Comparison of ENCODE assay signal across 10 cellular contexts in genomic region chr1:79197421-79197820, GRCh38.
DNase-seq lines count a peak whose midpoint lies in the region; ATAC-seq and TF ChIP-seq lines count a peak whose summit lies in the region.
"Had no signal": no experiment of that assay in that cellular context is flagged by ENCODE, and none has a peak within 500 bp of the region (broad histone marks: within the 10 kb centered on the region; RNA-seq: fewer than 3 reads in every experiment).

No MANE protein-coding gene starts in this region.

- no peaks in the 10 kb centered on the region for H3K9me2 ChIP-seq in neural cell (ENCODE audit: insufficient read depth, low read length)

- no peak overlapping the region for H3K9ac ChIP-seq in neural cell (ENCODE audit: low read length)

- H2AFZ ChIP-seq in neural cell (ENCODE audit: low read depth, low read length), result no peak overlapping the region

- H3K79me2 ChIP-seq in neural cell (replicated peaks; ENCODE audit: insufficient read depth, low read length), result no peaks in the 10 kb centered on the region

- H3K4me1 ChIP-seq in left lung, result no peaks in the 10 kb centered on the region

- ATAC-seq in HG03280 (IDR thresholded peaks at IDR 0.05; ENCODE audit: unreplicated experiment) (no peak), left lung (no peak), GM19023 (IDR thresholded peaks at IDR 0.05; ENCODE audit: unreplicated experiment) (no peak)
- ATAC-seq: activated CD4-positive, alpha-beta T cell treated with anti-CD3 and anti-CD28 coated beads for 36 hours had no signal

- no peak for TF ChIP-seq EP300 in neural cell (conservative IDR thresholded peaks at IDR 0.05; ENCODE audit: poor library complexity, severe bottlenecking)

- no peaks in the 10 kb centered on the region for H3K9me3 ChIP-seq in neural cell (ENCODE audit: low read length)
- H3K9me3 ChIP-seq in left lung, result no peaks in the 10 kb centered on the region

- H3K36me3 ChIP-seq in neural cell (ENCODE audit: insufficient read depth, low read length) (no peaks in the 10 kb centered on the region), left lung (no peaks in the 10 kb centered on the region)

- peak; percentile 30 for DNase-seq in EL
- DNase-seq in MV-4-11 (lab: John Stamatoyannopoulos, UW), result peak; percentile 19
- DNase-seq in cerebellar cortex (ENCODE audit: low spot score), result peak; percentile 0
- DNase-seq in left lung, result no peak
- DNase-seq in activated CD4-positive, CD25-positive, alpha-beta regulatory T cell (lab: John Stamatoyannopoulos, UW), result no peak
- DNase-seq: activated CD4-positive, alpha-beta T cell treated with anti-CD3 and anti-CD28 coated beads for 36 hours; NCI-H187 had no signal

- peak; percentile 41 for TF ChIP-seq RAD21 in neural cell (conservative IDR thresholded peaks at IDR 0.05)

- H3K4me2 ChIP-seq in neural cell (ENCODE audit: low read length), result no peak overlapping the region

- no peaks in the 10 kb centered on the region for H3K27me3 ChIP-seq in neural cell (ENCODE audit: insufficient read depth, low read depth, low read length)
- no peaks in the 10 kb centered on the region for H3K27me3 ChIP-seq in left lung

- no peaks in the 10 kb centered on the region for H4K20me1 ChIP-seq in neural cell (ENCODE audit: insufficient read depth)

- TF ChIP-seq CTCF in neural cell (IDR thresholded peaks at IDR 0.05; ENCODE audit: poor library complexity, severe bottlenecking) (no peak), left lung (IDR thresholded peaks at IDR 0.05) (no peak)

- intact Hi-C loops in left lung (cut with DNase I), result loop anchor here in 1 of 2 donors (5.0 kb wide), 1 partner anchor 355 kb away; no protein-coding TSS in a partner anchor

- H3K4me3 ChIP-seq in neural cell (ENCODE audit: low read length) (no peak overlapping the region), left lung (no peak overlapping the region)

- no peaks in the 10 kb centered on the region for H3F3A ChIP-seq in neural cell (ENCODE audit: insufficient read depth, low read length, poor library complexity, severe bottlenecking)

- H3K27ac ChIP-seq in neural cell (ENCODE audit: low read length), result no peak overlapping the region
- no peak overlapping the region for H3K27ac ChIP-seq in left lung

TF ChIP-seq in neural cell, 6 proteins besides CTCF, POLR2A, EP300 and RAD21:
- TF ChIP-seq MXI1 (conservative IDR thresholded peaks at IDR 0.05; ENCODE audit: poor library complexity, severe bottlenecking) (no peak), SMC3 (conservative IDR thresholded peaks at IDR 0.05; ENCODE audit: poor library complexity) (peak; percentile 31)

Comparison
In these comparisons a context has a peak if more than half of its experiments do, and no peak if none do; other contexts are left out.
1. DNase-seq: peak in EL (single experiment), MV-4-11 (single experiment) and cerebellar cortex (single experiment); none in left lung (0 of 2) and activated CD4-positive, CD25-positive, alpha-beta regulatory T cell (0 of 4).